1 cellular context compared by ENCODE assay signal in genomic region chr10:48494073-48494472, GRCh38.
TF ChIP-seq lines count a peak whose summit lies in the region.

No MANE protein-coding gene starts in this region.

TF ChIP-seq in WTC11, 78 proteins besides CTCF, POLR2A, EP300 and RAD21 (continued from another document):
- TF ChIP-seq, protein P1, sequence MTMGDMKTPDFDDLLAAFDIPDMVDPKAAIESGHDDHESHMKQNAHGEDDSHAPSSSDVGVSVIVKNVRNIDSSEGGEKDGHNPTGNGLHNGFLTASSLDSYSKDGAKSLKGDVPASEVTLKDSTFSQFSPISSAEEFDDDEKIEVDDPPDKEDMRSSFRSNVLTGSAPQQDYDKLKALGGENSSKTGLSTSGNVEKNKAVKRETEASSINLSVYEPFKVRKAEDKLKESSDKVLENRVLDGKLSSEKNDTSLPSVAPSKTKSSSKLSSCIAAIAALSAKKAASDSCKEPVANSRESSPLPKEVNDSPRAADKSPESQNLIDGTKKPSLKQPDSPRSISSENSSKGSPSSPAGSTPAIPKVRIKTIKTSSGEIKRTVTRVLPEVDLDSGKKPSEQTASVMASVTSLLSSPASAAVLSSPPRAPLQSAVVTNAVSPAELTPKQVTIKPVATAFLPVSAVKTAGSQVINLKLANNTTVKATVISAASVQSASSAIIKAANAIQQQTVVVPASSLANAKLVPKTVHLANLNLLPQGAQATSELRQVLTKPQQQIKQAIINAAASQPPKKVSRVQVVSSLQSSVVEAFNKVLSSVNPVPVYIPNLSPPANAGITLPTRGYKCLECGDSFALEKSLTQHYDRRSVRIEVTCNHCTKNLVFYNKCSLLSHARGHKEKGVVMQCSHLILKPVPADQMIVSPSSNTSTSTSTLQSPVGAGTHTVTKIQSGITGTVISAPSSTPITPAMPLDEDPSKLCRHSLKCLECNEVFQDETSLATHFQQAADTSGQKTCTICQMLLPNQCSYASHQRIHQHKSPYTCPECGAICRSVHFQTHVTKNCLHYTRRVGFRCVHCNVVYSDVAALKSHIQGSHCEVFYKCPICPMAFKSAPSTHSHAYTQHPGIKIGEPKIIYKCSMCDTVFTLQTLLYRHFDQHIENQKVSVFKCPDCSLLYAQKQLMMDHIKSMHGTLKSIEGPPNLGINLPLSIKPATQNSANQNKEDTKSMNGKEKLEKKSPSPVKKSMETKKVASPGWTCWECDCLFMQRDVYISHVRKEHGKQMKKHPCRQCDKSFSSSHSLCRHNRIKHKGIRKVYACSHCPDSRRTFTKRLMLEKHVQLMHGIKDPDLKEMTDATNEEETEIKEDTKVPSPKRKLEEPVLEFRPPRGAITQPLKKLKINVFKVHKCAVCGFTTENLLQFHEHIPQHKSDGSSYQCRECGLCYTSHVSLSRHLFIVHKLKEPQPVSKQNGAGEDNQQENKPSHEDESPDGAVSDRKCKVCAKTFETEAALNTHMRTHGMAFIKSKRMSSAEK (CRISPR knock-in tag; IDR thresholded peaks at IDR 0.05; ENCODE audit: borderline replicate concordance): no peak
- TF ChIP-seq, protein P2, sequence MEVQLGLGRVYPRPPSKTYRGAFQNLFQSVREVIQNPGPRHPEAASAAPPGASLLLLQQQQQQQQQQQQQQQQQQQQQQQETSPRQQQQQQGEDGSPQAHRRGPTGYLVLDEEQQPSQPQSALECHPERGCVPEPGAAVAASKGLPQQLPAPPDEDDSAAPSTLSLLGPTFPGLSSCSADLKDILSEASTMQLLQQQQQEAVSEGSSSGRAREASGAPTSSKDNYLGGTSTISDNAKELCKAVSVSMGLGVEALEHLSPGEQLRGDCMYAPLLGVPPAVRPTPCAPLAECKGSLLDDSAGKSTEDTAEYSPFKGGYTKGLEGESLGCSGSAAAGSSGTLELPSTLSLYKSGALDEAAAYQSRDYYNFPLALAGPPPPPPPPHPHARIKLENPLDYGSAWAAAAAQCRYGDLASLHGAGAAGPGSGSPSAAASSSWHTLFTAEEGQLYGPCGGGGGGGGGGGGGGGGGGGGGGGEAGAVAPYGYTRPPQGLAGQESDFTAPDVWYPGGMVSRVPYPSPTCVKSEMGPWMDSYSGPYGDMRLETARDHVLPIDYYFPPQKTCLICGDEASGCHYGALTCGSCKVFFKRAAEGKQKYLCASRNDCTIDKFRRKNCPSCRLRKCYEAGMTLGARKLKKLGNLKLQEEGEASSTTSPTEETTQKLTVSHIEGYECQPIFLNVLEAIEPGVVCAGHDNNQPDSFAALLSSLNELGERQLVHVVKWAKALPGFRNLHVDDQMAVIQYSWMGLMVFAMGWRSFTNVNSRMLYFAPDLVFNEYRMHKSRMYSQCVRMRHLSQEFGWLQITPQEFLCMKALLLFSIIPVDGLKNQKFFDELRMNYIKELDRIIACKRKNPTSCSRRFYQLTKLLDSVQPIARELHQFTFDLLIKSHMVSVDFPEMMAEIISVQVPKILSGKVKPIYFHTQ (CRISPR knock-in tag; IDR thresholded peaks at IDR 0.05): no peak
- TF ChIP-seq NR2C2 (CRISPR knock-in tag; IDR thresholded peaks at IDR 0.05) (no peak), MYBL2 (CRISPR knock-in tag; IDR thresholded peaks at IDR 0.05) (no peak), CDX4 (CRISPR knock-in tag; IDR thresholded peaks at IDR 0.05; ENCODE audit: borderline replicate concordance) (no peak)
TF ChIP-seq in WTC11: peak in this region for 0.
